In the genomic region with DNA sequence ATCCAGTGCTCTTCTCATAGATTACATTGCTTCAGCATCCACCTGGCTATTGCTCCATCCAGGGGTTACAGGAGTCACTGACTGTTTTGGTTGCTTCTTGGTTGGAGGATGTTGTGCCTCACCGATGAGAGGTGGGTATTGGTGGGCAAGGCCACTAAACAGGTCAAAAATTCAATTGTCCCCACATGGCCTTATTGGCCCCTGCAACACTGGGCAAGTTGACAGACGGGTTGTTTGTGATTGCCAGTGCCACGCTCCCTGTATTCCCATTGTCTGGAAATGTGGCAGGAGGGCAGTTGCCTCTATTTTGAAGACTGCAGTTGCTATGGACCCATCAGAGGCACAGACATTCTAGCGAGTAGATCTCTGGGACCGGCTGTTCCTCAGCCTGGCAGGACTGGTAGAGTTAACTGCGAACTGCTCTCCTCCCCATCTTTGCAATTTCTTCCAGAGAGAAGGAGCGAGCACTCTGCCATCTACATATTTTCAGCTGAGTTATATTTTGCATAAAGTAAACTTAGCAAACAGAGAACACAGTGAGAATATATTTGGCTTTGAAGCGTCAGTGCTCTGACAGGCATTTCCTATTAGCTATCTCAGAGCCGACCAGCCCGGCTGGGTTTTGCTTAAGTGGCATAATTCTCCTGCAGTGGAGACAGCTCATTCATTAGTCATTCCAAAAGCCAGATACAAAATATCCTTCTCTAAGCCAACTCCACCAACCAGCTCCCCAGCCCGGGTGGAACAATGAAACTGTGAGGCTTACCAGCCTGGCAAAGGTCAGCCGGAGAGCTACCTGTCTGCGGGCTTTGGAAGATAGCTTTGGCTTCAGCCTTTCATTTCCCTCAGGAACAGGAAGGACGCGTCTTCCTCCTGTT, we compare ENCODE assay signal across 11 cellular contexts. TPM values are rescaled to one million over a fixed set of nuclear protein-coding genes. Genes with fewer than 3 reads are reported as not detected.
DNase-seq lines count a peak whose midpoint lies in the region; ATAC-seq, FAIRE-seq and TF ChIP-seq lines count a peak whose summit lies in the region.
"Had no signal": no experiment of that assay in that cellular context is flagged by ENCODE, and none has a peak within 500 bp of the region (broad histone marks: within the 10 kb centered on the region; RNA-seq: fewer than 3 reads in every experiment).

No MANE protein-coding gene starts in this region.

- FAIRE-seq in H54 (lab: Jason Lieb, UNC) = peak; percentile 33

- POLR2A ChIA-PET in activated CD4-positive, alpha-beta T cell treated with anti-CD3 and anti-CD28 coated beads, Interleukin-2, amount 10 ng/mL, durations not matched to agents 7 days and 5 days (lab: Charles Lee) = no interaction called here
- POLR2A ChIA-PET in CD4-positive, alpha-beta memory T cell (lab: Charles Lee; ENCODE audit: partially characterized antibody) = no interaction called here

- H3K27ac ChIP-seq in VCaP = peak overlapping the region; percentile 31
- no peak overlapping the region for H3K27ac ChIP-seq in CD4-positive, alpha-beta memory T cell (ENCODE audit: low read depth, low read length)
- H3K27ac ChIP-seq in testis = no peak overlapping the region
- H3K27ac ChIP-seq: heart right ventricle, parathyroid adenoma had no signal

- peaks cover 5% of the 10 kb centered on the region for H3K27me3 Mint-ChIP-seq in activated CD4-positive, alpha-beta T cell treated with anti-CD3 and anti-CD28 coated beads, Interleukin-2, amount 10 ng/mL, durations not matched to agents 7 days and 5 days
- peaks cover 3 to 5% of the 10 kb centered on the region in 2 donors for H3K27me3 Mint-ChIP-seq in CD4-positive, alpha-beta memory T cell

- no peaks in the 10 kb centered on the region for H3K36me3 ChIP-seq in CD4-positive, alpha-beta memory T cell (ENCODE audit: insufficient read depth, low read length)
- H3K36me3 ChIP-seq in testis (ENCODE audit: low read depth, missing control alignments) = no peaks in the 10 kb centered on the region
- H3K36me3 ChIP-seq: heart right ventricle had no signal

- TF ChIP-seq CTCF in VCaP (conservative IDR thresholded peaks at IDR 0.05) = no peak
- no peak for TF ChIP-seq CTCF in testis (IDR thresholded peaks at IDR 0.05)

- DNase-seq in H54 (ENCODE audit: insufficient read length, low spot score) = peak; percentile 71
- peak; percentile 18 for DNase-seq in fibroblast of the conjunctiva (ENCODE audit: low read depth)
- peak; percentile 4 for DNase-seq in pulmonary artery endothelial cell (ENCODE audit: low read depth, low spot score)
- no peak for DNase-seq in activated CD4-positive, alpha-beta T cell treated with anti-CD3 and anti-CD28 coated beads, Interleukin-2, amount 10 ng/mL, durations not matched to agents 7 days and 5 days
- DNase-seq in CD4-positive, alpha-beta memory T cell = no peak
- no peak for DNase-seq in testis
- DNase-seq: heart right ventricle, Karpas-422 had no signal

- H3K4me1 ChIP-seq in CD4-positive, alpha-beta memory T cell (ENCODE audit: insufficient read depth, low read length) = no peaks in the 10 kb centered on the region
- H3K4me1 ChIP-seq in testis = no peaks in the 10 kb centered on the region
- H3K4me1 ChIP-seq: parathyroid adenoma had no signal

- H3K36me3 Mint-ChIP-seq in activated CD4-positive, alpha-beta T cell treated with anti-CD3 and anti-CD28 coated beads, Interleukin-2, amount 10 ng/mL, durations not matched to agents 7 days and 5 days (ENCODE audit: low read depth) = no peaks in the 10 kb centered on the region
- H3K36me3 Mint-ChIP-seq in CD4-positive, alpha-beta memory T cell = no peaks in the 10 kb centered on the region

- no peak for ATAC-seq in HG03520 (IDR thresholded peaks at IDR 0.05; ENCODE audit: unreplicated experiment)

- H3K4me3 ChIP-seq in CD4-positive, alpha-beta memory T cell (ENCODE audit: low read length in 2 of 2) = no peak overlapping the region
- no peak overlapping the region for H3K4me3 ChIP-seq in testis
- H3K4me3 ChIP-seq: heart right ventricle had no signal

- WGBS in testis, 2 donors = 69 to 70% methylated on average over 15 of the region's 15 CpGs

- no peaks in the 10 kb centered on the region for H3K9me3 ChIP-seq in CD4-positive, alpha-beta memory T cell (ENCODE audit: control insufficient read depth in 1 of 2, low read length in 2 of 2)
- H3K9me3 ChIP-seq in testis = no peaks in the 10 kb centered on the region
- H3K9me3 ChIP-seq: heart right ventricle had no signal

- no peak overlapping the region for H3K27ac Mint-ChIP-seq in activated CD4-positive, alpha-beta T cell treated with anti-CD3 and anti-CD28 coated beads, Interleukin-2, amount 10 ng/mL, durations not matched to agents 7 days and 5 days
- H3K27ac Mint-ChIP-seq in CD4-positive, alpha-beta memory T cell = no peak overlapping the region

- no peaks in the 10 kb centered on the region for H3K4me1 Mint-ChIP-seq in activated CD4-positive, alpha-beta T cell treated with anti-CD3 and anti-CD28 coated beads, Interleukin-2, amount 10 ng/mL, durations not matched to agents 7 days and 5 days
- H3K4me1 Mint-ChIP-seq in CD4-positive, alpha-beta memory T cell = no peaks in the 10 kb centered on the region

- no peak for TF ChIP-seq POLR2A in H54 (IDR thresholded peaks at IDR 0.05; ENCODE audit: low read depth, low read length)
- no peak for TF ChIP-seq POLR2A in testis (IDR thresholded peaks at IDR 0.05)

- CTCF ChIA-PET in activated CD4-positive, alpha-beta T cell treated with anti-CD3 and anti-CD28 coated beads, Interleukin-2, amount 10 ng/mL, durations not matched to agents 7 days and 5 days (lab: Charles Lee) = interaction anchor here (1.2 kb wide), 1 partner anchor 26 kb away, joined by 3 read pairs; no protein-coding TSS in a partner anchor
- CTCF ChIA-PET in CD4-positive, alpha-beta memory T cell (lab: Charles Lee; ENCODE audit: partially characterized antibody) = interaction anchor here (1.0 to 3.4 kb wide), 4 partner anchors 11 to 177 kb away, joined by 3 to 20 read pairs (median 4); partner anchors contain the start of gene EPHB3

- no peaks in the 10 kb centered on the region for H3K27me3 ChIP-seq in CD4-positive, alpha-beta memory T cell (ENCODE audit: insufficient read depth, low read length)
- no peaks in the 10 kb centered on the region for H3K27me3 ChIP-seq in testis

- H3K9me3 Mint-ChIP-seq in activated CD4-positive, alpha-beta T cell treated with anti-CD3 and anti-CD28 coated beads, Interleukin-2, amount 10 ng/mL, durations not matched to agents 7 days and 5 days = no peaks in the 10 kb centered on the region
- no peaks in the 10 kb centered on the region for H3K9me3 Mint-ChIP-seq in CD4-positive, alpha-beta memory T cell

- H3K4me3 Mint-ChIP-seq in activated CD4-positive, alpha-beta T cell treated with anti-CD3 and anti-CD28 coated beads, Interleukin-2, amount 10 ng/mL, durations not matched to agents 7 days and 5 days = no peak overlapping the region
- H3K4me3 Mint-ChIP-seq in CD4-positive, alpha-beta memory T cell = no peak overlapping the region

- intact Hi-C loops in CD4-positive, alpha-beta memory T cell (cut with micrococcal nuclease) = no loop called here
- intact Hi-C loops in testis (cut with DNase I; ENCODE audit: low total_unique reads) = no loop called here

RNA-seq across cellular contexts. Expression of gene MAGEF1, which starts 26.0 kb away (rescaled TPM):
- total RNA-seq in pulmonary artery endothelial cell = 10.4 and 10.5 TPM in 2 replicates
- 1 to 10 TPM; 5.0 to 6.1 TPM for total RNA-seq in activated CD4-positive, alpha-beta T cell treated with anti-CD3 and anti-CD28 coated beads, Interleukin-2, amount 10 ng/mL, durations not matched to agents 7 days and 5 days
- 10 to 100 TPM; 16.4 to 16.5 TPM for total RNA-seq in CD4-positive, alpha-beta memory T cell
- polyA plus RNA-seq in CD4-positive, alpha-beta memory T cell = 10 to 100 TPM; 15.5 to 20.1 TPM
- total RNA-seq in testis = 10 to 100 TPM; 22.8 to 33.5 TPM
- polyA plus RNA-seq in testis (ENCODE audit: insufficient read depth, low read depth, low replicate concordance) = 25.1 TPM

Comparison
In these comparisons a context has a peak if more than half of its experiments do, and no peak if none do; other contexts are left out.
1. DNase-seq: peak in H54 (single experiment), fibroblast of the conjunctiva (single experiment) and pulmonary artery endothelial cell (single experiment); none in activated CD4-positive, alpha-beta T cell treated with anti-CD3 and anti-CD28 coated beads, Interleukin-2, amount 10 ng/mL, durations not matched to agents 7 days and 5 days (single experiment), CD4-positive, alpha-beta memory T cell (0 of 5) and testis (single experiment).